ENCODE assay signal across 20 cellular contexts in the genomic region with DNA sequence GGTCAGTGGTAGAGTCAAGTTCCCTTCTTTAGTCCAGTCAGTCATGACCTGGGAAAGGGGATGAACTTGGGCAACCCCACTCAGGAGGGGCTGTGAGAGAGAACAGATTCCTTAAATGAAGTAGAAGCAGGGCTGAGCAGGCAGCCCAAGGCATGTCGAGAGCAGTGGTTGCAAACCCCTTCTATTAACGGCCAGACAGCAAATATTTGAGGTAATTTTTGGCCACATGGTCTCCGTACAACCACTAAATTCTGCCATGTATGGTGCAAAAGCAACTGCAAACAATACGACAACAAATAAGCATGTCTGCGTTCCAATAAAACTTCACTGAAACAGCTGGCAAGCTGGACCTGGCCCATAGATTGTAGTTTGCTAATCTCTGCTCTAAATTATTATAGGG.
"Had no signal": no experiment of that assay in that cellular context is flagged by ENCODE, and none has a peak within 500 bp of the region (broad histone marks: within the 10 kb centered on the region; RNA-seq: fewer than 3 reads in every experiment).

No MANE protein-coding gene starts in this region.

- H3K4me1 ChIP-seq: left ventricle myocardium inferior, pancreas, prostate gland, spleen, suprapubic skin, tibial artery, uterus had no signal

- H3K36me3 ChIP-seq: left ventricle myocardium inferior, pancreas, prostate gland, spleen, suprapubic skin, thoracic aorta, tibial artery, uterus had no signal

- H2AFZ ChIP-seq: hepatocyte had no signal

- FAIRE-seq: pancreas, small intestine had no signal

- DNase-seq: islet precursor cell; left ventricle myocardium inferior; mesendoderm; naive thymus-derived CD8-positive, alpha-beta T cell; nucleus accumbens; pancreas; posterior cingulate gyrus; retina; right cardiac atrium; small intestine; spleen; stimulated activated CD4-positive, alpha-beta T cell treated with anti-CD3 and anti-CD28 coated beads, Interleukin-4, amount 100 ng/mL, for 24 hours; stimulated activated naive CD4-positive, alpha-beta T cell; tibial artery; uterus had no signal

- H3K27ac ChIP-seq: hepatocyte, left ventricle myocardium inferior, pancreas, prostate gland, spleen, suprapubic skin, thoracic aorta, tibial artery, uterus had no signal

- H3K79me2 ChIP-seq: hepatocyte had no signal

- H3K27me3 ChIP-seq: hepatocyte, pancreas, spleen, suprapubic skin, tibial artery, uterus had no signal

- H3K4me3 ChIP-seq: hepatocyte, left ventricle myocardium inferior, lung, pancreas, prostate gland, spleen, suprapubic skin, thoracic aorta, tibial artery, uterus had no signal

- H3K9me3 ChIP-seq: left ventricle myocardium inferior, pancreas, prostate gland, spleen, suprapubic skin, thoracic aorta, tibial artery, uterus had no signal

- H3K4me2 ChIP-seq: hepatocyte had no signal
